ENCODE assay signal across 1 cellular context in the genomic region with DNA sequence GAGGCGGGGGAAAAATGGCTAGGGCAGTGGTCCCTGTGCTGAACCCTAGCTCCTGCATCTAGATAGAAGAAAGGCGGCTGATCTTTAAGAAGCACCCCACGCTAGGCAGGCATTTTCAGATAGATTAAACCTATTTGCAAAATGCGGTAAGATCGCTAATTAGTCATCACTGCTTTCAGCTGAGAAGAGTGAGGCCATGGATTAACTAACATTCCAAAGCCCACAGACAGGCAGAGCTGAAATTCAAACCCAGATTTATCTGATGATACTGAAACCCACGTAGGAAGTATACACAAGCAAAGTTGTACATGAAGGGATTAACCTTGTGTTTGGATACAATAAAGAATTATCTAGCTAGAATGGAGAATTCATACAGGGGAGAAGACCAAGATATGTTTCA.
TF ChIP-seq lines count a peak whose summit lies in the region.

No MANE protein-coding gene starts in this region.

TF ChIP-seq in IMR-90, 13 proteins besides CTCF, POLR2A, EP300 and RAD21 (continued from another document):
- TF ChIP-seq, protein P1, sequence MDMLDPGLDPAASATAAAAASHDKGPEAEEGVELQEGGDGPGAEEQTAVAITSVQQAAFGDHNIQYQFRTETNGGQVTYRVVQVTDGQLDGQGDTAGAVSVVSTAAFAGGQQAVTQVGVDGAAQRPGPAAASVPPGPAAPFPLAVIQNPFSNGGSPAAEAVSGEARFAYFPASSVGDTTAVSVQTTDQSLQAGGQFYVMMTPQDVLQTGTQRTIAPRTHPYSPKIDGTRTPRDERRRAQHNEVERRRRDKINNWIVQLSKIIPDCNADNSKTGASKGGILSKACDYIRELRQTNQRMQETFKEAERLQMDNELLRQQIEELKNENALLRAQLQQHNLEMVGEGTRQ (IDR thresholded peaks at IDR 0.05; ENCODE audit: low read depth, low read length), result no peak
- TF ChIP-seq SMC3 (IDR thresholded peaks at IDR 0.05; ENCODE audit: low read depth, low read length) (no peak), MXI1 (IDR thresholded peaks at IDR 0.05; ENCODE audit: borderline replicate concordance, low read depth, low read length) (no peak), MAZ (IDR thresholded peaks at IDR 0.05; ENCODE audit: borderline replicate concordance, low read depth, low read length) (no peak), CHD1 (IDR thresholded peaks at IDR 0.05; ENCODE audit: low read depth, low read length) (no peak), FOS (IDR thresholded peaks at IDR 0.05; ENCODE audit: low read depth, low read length) (no peak), RFX5 (IDR thresholded peaks at IDR 0.05; ENCODE audit: low read depth, low read length) (no peak)
